Comparison of ENCODE assay signal across 21 cellular contexts in the genomic region with DNA sequence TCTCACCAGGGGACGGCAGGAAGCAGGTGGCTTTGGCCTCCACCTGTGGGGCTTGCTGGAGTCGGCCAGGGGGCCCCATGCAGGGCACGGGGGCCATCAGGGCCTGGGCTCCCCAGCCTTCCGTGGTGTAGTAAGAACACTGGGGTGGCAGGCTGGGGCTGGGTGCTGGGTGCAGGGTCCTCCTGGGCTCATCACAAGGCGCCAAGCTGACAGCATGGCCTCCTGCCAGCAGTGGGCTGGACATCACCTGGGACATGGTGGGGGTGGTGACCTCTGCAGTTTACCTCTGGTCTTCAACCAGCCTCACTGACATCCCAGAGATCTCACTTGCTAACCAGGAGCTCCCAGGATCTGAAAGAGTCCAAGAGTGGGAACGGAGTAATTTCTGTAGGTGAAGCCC. TPM values are rescaled to one million over a fixed set of nuclear protein-coding genes. Genes with fewer than 3 reads are reported as not detected.
DNase-seq lines count a peak whose midpoint lies in the region; ATAC-seq and TF ChIP-seq lines count a peak whose summit lies in the region.
"Had no signal": no experiment of that assay in that cellular context is flagged by ENCODE, and none has a peak within 500 bp of the region (broad histone marks: within the 10 kb centered on the region; RNA-seq: fewer than 3 reads in every experiment).

No MANE protein-coding gene starts in this region.

- RAD21 ChIA-PET in HCT116 (lab: Charles Lee; ENCODE audit: low non-redundant PET in 1 of 2, low total read pairs in 2 of 2, uncharacterized antibody in 2 of 2, unreplicated experiment in 2 of 2) = interaction anchor here in 1 of 2 experiments (0.6 kb wide), 1 partner anchor 37 kb away, joined by 3 read pairs; no protein-coding TSS in a partner anchor

- no peaks in the 10 kb centered on the region for H4K20me1 ChIP-seq in HCT116 (ENCODE audit: insufficient read depth)

- BruUV-seq in HCT116 (replicated peaks; lab: Mats Ljungman, UMichigan) = no TSS peak

- no peak for ATAC-seq in HCT116
- no peak for ATAC-seq in RWPE2 (ENCODE audit: low read depth)
- no peak for ATAC-seq in foreskin keratinocyte
- ATAC-seq in HG02610 (IDR thresholded peaks at IDR 0.05; ENCODE audit: unreplicated experiment) = no peak
- no peak for ATAC-seq in GM19023 (IDR thresholded peaks at IDR 0.05; ENCODE audit: unreplicated experiment)
- ATAC-seq: K562, SK-N-SH treated with all-trans-retinoic acid at 6 μM for 48 hours had no signal

- TF ChIP-seq CTCF in HCT116 (IDR thresholded peaks at IDR 0.05 in 2 of 3, conservative IDR thresholded peaks at IDR 0.05 in 1 of 3; ENCODE audit: borderline replicate concordance in 1 of 3, insufficient read depth in 1 of 3, low read depth in 2 of 3, low read length in 2 of 3) (no peak), RWPE2 (IDR thresholded peaks at IDR 0.05; ENCODE audit: poor library complexity, severe bottlenecking) (no peak), foreskin keratinocyte (conservative IDR thresholded peaks at IDR 0.05) (no peak), suprapubic skin (IDR thresholded peaks at IDR 0.05) (no peak)

- H3K4me3 ChIP-seq in HCT116 (replicated peaks in 1 of 2; ENCODE audit: low read depth in 1 of 2, low read length in 2 of 2) (no peak overlapping the region), RWPE2 (ENCODE audit: severe bottlenecking) (peak overlapping the region; percentile 81), suprapubic skin (peak overlapping the region; percentile 59)
- H3K4me3 ChIP-seq: K562, Peyer's patch had no signal

- H3K27ac ChIP-seq in HCT116 (ENCODE audit: low read depth, low read length) (peak overlapping the region; percentile 10; the same call in 1 of the 2 replicates), RWPE2 (ENCODE audit: poor library complexity, severe bottlenecking) (peak overlapping the region; percentile 100), foreskin keratinocyte (peak overlapping the region; percentile 99), suprapubic skin (no peak overlapping the region)
- H3K27ac ChIP-seq: HL-60, Peyer's patch had no signal

- H3K9me3 ChIP-seq in HCT116 (ENCODE audit: control insufficient read depth in 1 of 2, insufficient read depth in 1 of 2, low read depth in 1 of 2, low read length in 2 of 2) = no peaks in the 10 kb centered on the region
- H3K9me3 ChIP-seq in RWPE2 (ENCODE audit: severe bottlenecking) = no peaks in the 10 kb centered on the region
- no peaks in the 10 kb centered on the region for H3K9me3 ChIP-seq in suprapubic skin
- H3K9me3 ChIP-seq: Peyer's patch had no signal

- no peak for TF ChIP-seq POLR2A in HCT116 (IDR thresholded peaks at IDR 0.05; ENCODE audit: borderline replicate concordance, extremely low read depth, insufficient read depth, insufficient read length)
- no peak for TF ChIP-seq POLR2A in suprapubic skin (IDR thresholded peaks at IDR 0.05)

- DNase-seq in HCT116 (ENCODE audit: low read depth, low spot score) (no peak), RWPE2 (ENCODE audit: low spot score) (no peak), foreskin keratinocyte (peak in 1 of 2 donors; percentile 47), suprapubic skin (ENCODE audit: low spot score in 2 of 2) (no peak), NOMO-1 treated with DMSO at 0.1 percent for 48 hours (lab: John Stamatoyannopoulos, UW; ENCODE audit: unreplicated experiment) (no peak), AML-193 (lab: John Stamatoyannopoulos, UW) (no peak)
- DNase-seq: ACHN; Calu3; CD4-positive, alpha-beta memory T cell; DMS53; H9; NCI-H1417 treated with DMSO at 0.1 percent for 48 hours; NCI-H2081; NCI-H82; Peyer's patch; SHP77 had no signal

- no peak for TF ChIP-seq EP300 in suprapubic skin (IDR thresholded peaks at IDR 0.05)

- intact Hi-C loops in HCT116 (cut with micrococcal nuclease) = no loop called here

- H3K27me3 ChIP-seq in HCT116 (ENCODE audit: insufficient read depth, low read length) (no peaks in the 10 kb centered on the region), RWPE2 (ENCODE audit: insufficient read depth, poor library complexity, severe bottlenecking) (no peaks in the 10 kb centered on the region), foreskin keratinocyte (no peaks in the 10 kb centered on the region), suprapubic skin (no peaks in the 10 kb centered on the region)
- H3K27me3 ChIP-seq: Peyer's patch had no signal

- POLR2A ChIA-PET in HCT116 (lab: Charles Lee) = no interaction called here

- H2AFZ ChIP-seq in HCT116 (ENCODE audit: low read depth, low read length, poor library complexity, severe bottlenecking) = no peak overlapping the region

- H3K36me3 ChIP-seq in HCT116 (ENCODE audit: control insufficient read depth in 1 of 2, insufficient read depth in 2 of 2, low read length in 2 of 2) (peaks cover 25 to 28% of the 10 kb centered on the region in 2 experiments), RWPE2 (ENCODE audit: low read depth) (peaks cover 100% of the 10 kb centered on the region), suprapubic skin (peaks cover 13% of the 10 kb centered on the region)
- H3K36me3 ChIP-seq: Peyer's patch had no signal

- H3K4me1 ChIP-seq in HCT116 (ENCODE audit: control insufficient read depth in 1 of 2, insufficient read depth in 2 of 2, low read length in 2 of 2) (peaks cover 19 to 51% of the 10 kb centered on the region in 2 experiments), RWPE2 (ENCODE audit: insufficient read depth, poor library complexity, severe bottlenecking) (peaks cover 60% of the 10 kb centered on the region), foreskin keratinocyte (peaks cover 41% of the 10 kb centered on the region), suprapubic skin (peaks cover 77% of the 10 kb centered on the region)

- peaks cover 58% of the 10 kb centered on the region for H3K79me2 ChIP-seq in HCT116 (ENCODE audit: insufficient read depth, low read length)

- CTCF ChIA-PET in HCT116 (lab: Charles Lee) = interaction anchor here (0.6 to 1.0 kb wide), 2 partner anchors 20 kb away, joined by 3 to 4 read pairs; no protein-coding TSS in a partner anchor

- no peak overlapping the region for H3K4me2 ChIP-seq in HCT116 (ENCODE audit: low read length)

- no peak overlapping the region for H3K9ac ChIP-seq in HCT116 (ENCODE audit: low read length)

- WGBS in suprapubic skin = 50% methylated on average over 3 of the region's 6 CpGs

- TF ChIP-seq RAD21 in HCT116 (IDR thresholded peaks at IDR 0.05; ENCODE audit: low read depth) = no peak

- no peaks in the 10 kb centered on the region for H3K9me2 ChIP-seq in HCT116 (ENCODE audit: insufficient read depth)

TF ChIP-seq in HCT116, 20 proteins besides CTCF, POLR2A, EP300 and RAD21:
- TF ChIP-seq, protein P1, sequence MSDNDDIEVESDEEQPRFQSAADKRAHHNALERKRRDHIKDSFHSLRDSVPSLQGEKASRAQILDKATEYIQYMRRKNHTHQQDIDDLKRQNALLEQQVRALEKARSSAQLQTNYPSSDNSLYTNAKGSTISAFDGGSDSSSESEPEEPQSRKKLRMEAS (IDR thresholded peaks at IDR 0.05) = no peak
- no peak for TF ChIP-seq YY1 (IDR thresholded peaks at IDR 0.05; ENCODE audit: extremely low read depth, insufficient replicate concordance, low read depth, low read length)
- TF ChIP-seq SIN3A (IDR thresholded peaks at IDR 0.05; ENCODE audit: low read depth) = no peak
- no peak for TF ChIP-seq CEBPB (IDR thresholded peaks at IDR 0.05; ENCODE audit: low read depth)
- TF ChIP-seq, protein P2, sequence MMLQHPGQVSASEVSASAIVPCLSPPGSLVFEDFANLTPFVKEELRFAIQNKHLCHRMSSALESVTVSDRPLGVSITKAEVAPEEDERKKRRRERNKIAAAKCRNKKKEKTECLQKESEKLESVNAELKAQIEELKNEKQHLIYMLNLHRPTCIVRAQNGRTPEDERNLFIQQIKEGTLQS (IDR thresholded peaks at IDR 0.05) = no peak
- TF ChIP-seq SP1 (IDR thresholded peaks at IDR 0.05; ENCODE audit: low read depth) = no peak
- TF ChIP-seq JUND (IDR thresholded peaks at IDR 0.05) = no peak
- no peak for TF ChIP-seq SRF (IDR thresholded peaks at IDR 0.05; ENCODE audit: low read depth)
- no peak for TF ChIP-seq ELF1 (IDR thresholded peaks at IDR 0.05; ENCODE audit: borderline replicate concordance, low read depth)
- no peak for TF ChIP-seq EGR1 (IDR thresholded peaks at IDR 0.05; ENCODE audit: low read depth)
- TF ChIP-seq EZH2 (IDR thresholded peaks at IDR 0.05) = no peak
- TF ChIP-seq CBX3 (IDR thresholded peaks at IDR 0.05; ENCODE audit: low read depth) = no peak
- no peak for TF ChIP-seq TCF7L2 (IDR thresholded peaks at IDR 0.05; ENCODE audit: borderline replicate concordance, extremely low read depth, insufficient read depth, insufficient read length)
- TF ChIP-seq EZH2phosphoT487 (IDR thresholded peaks at IDR 0.05; ENCODE audit: borderline replicate concordance) = no peak
- no peak for TF ChIP-seq FOSL1 (IDR thresholded peaks at IDR 0.05; ENCODE audit: low read depth)
TF ChIP-seq in HCT116: peak in this region for 0.

RNA-seq across cellular contexts. Expression of a gene that starts 5.3 kb away (rescaled TPM):
- total RNA-seq in HCT116 (2021; ENCODE audit: unreplicated experiment) (36.6 TPM), foreskin keratinocyte (285 and 352 TPM in 2 replicates), suprapubic skin (1,000 to 10,000 TPM in 2 of 4 donors, 100 to 1,000 TPM in 2; 730 to 1,745 (median 1,078) TPM)
- 7.4 and 9.3 TPM in 2 replicates for polyA plus RNA-seq in HCT116 (2012)
- polyA plus RNA-seq in foreskin keratinocyte = 271 and 305 TPM in 2 replicates

RNA-seq across cellular contexts. Expression of a gene that starts 52.9 kb away (rescaled TPM):
- total RNA-seq in HCT116 (2021; ENCODE audit: unreplicated experiment) (2.0 TPM), foreskin keratinocyte (7.7 and 18.4 TPM in 2 replicates), suprapubic skin (10 to 100 TPM; 45.0 to 88.8 (median 74.6) TPM)
- 0.34 TPM in 1 of 2 replicates, not detected in the other for polyA plus RNA-seq in HCT116 (2012)
- polyA plus RNA-seq in foreskin keratinocyte = 11.5 and 28.3 TPM in 2 replicates

Comparison
In these comparisons a context has a peak if more than half of its experiments do, and no peak if none do; other contexts are left out.
1. H3K4me3 ChIP-seq: peak in RWPE2 (single experiment) and suprapubic skin (single experiment); none in HCT116 (0 of 2).